ENCODE assay signal across 36 cellular contexts in the genomic region with DNA sequence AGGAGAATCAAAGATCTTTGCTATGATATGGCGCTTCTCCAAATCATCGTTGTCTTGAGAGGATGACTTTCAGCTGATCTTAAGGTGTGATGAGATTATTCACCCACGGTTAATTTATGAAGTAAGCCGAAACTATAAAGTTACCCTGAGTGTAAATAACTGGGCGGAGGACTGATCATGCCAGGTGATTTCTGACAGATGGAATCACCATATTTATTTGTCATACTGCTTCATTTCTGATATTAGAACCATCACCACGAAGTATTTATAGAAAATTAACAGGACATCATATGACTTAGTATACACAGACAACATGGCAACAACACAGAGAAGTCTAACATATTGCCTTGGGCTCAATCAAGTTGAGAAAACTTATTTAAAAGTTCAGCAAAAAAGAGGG.
"Had no signal": no experiment of that assay in that cellular context is flagged by ENCODE, and none has a peak within 500 bp of the region (broad histone marks: within the 10 kb centered on the region; RNA-seq: fewer than 3 reads in every experiment).

No MANE protein-coding gene starts in this region.

- H3K36me3 ChIP-seq: adrenal gland, brain microvascular endothelial cell, breast epithelium had no signal

- H3K36me3 Mint-ChIP-seq: activated CD4-positive, alpha-beta memory T cell treated with anti-CD3 and anti-CD28 coated beads for 36 hours; activated naive CD4-positive, alpha-beta T cell treated with anti-CD3 and anti-CD28 coated beads, Interleukin-2, amount 50 U/mL, for 72 hours; activated naive CD8-positive, alpha-beta T cell treated with anti-CD3 and anti-CD28 coated beads for 36 hours had no signal

- H3K4me1 ChIP-seq: breast epithelium had no signal

- H3K9me3 ChIP-seq: adrenal gland, body of pancreas, breast epithelium had no signal

- H3K27me3 ChIP-seq: adrenal gland, body of pancreas, brain microvascular endothelial cell, breast epithelium had no signal

- H3K4me3 ChIP-seq: adrenal gland, body of pancreas, breast epithelium had no signal

- ATAC-seq: activated CD8-positive, alpha-beta T cell treated with anti-CD3 and anti-CD28 coated beads for 36 hours; activated naive CD4-positive, alpha-beta T cell treated with anti-CD3 and anti-CD28 coated beads, Interleukin-2, amount 50 U/mL, for 72 hours; activated T-cell treated with anti-CD3 and anti-CD28 coated beads, Interleukin-2, amount 50 U/mL, for 4 hours; activated T-cell treated with anti-CD3 and anti-CD28 coated beads, Interleukin-2, amount 50 U/mL, for 72 hours; activated T-helper 17 cell treated with anti-CD3 and anti-CD28 coated beads, Interleukin-2, amount 50 U/mL, for 72 hours; body of pancreas had no signal

- H3K27ac ChIP-seq: adrenal gland, body of pancreas, brain microvascular endothelial cell, breast epithelium, VCaP had no signal

- H3K27ac Mint-ChIP-seq: activated B cell treated with CpG ODN at 0.5 μM for 24 hours; activated CD4-positive, alpha-beta memory T cell treated with anti-CD3 and anti-CD28 coated beads for 36 hours; activated CD4-positive, alpha-beta T cell treated with anti-CD3 and anti-CD28 coated beads, Interleukin-2, amount 10 ng/mL, durations not matched to agents 24 days and 14 days; activated CD8-positive, alpha-beta T cell treated with anti-CD3 and anti-CD28 coated beads for 36 hours; activated naive CD4-positive, alpha-beta T cell treated with anti-CD3 and anti-CD28 coated beads for 36 hours; activated naive CD4-positive, alpha-beta T cell treated with anti-CD3 and anti-CD28 coated beads, Interleukin-2, amount 50 U/mL, for 72 hours; activated naive CD8-positive, alpha-beta T cell treated with anti-CD3 and anti-CD28 coated beads for 36 hours; activated T-cell treated with anti-CD3 and anti-CD28 coated beads, Interleukin-2, amount 50 U/mL, for 72 hours; activated T-helper 1 cell treated with anti-CD3 and anti-CD28 coated beads, Interleukin-12 subunit alpha, Interleukin-12 subunit beta, Interleukin-2, Interleukin-4 antibody, amounts not matched to agents 30 ng/mL and 10 ng/mL and 1 ng/mL, durations not matched to agents 14 hours and 24 hours and 36 hours; activated T-helper 17 cell treated with anti-CD3 and anti-CD28 coated beads, Interleukin-2, amount 50 U/mL, for 72 hours; T-helper 1 cell treated with Interleukin-12 subunit alpha and Interleukin-12 subunit beta and Interleukin-4 antibody, amounts not matched to agents 30 μg/mL and 1 μg/mL, for 36 hours; T-helper 2 cell treated with Interferon-gamma antibody and Interleukin-4, amounts not matched to agents 5 μg/mL and 100 μg/mL, for 36 hours had no signal

- H3K4me3 Mint-ChIP-seq: activated B cell treated with CpG ODN at 0.5 μM for 24 hours; activated CD4-positive, alpha-beta memory T cell treated with anti-CD3 and anti-CD28 coated beads for 36 hours; activated CD4-positive, alpha-beta T cell treated with anti-CD3 and anti-CD28 coated beads, Interleukin-2, amount 10 ng/mL, durations not matched to agents 24 days and 14 days; activated CD8-positive, alpha-beta T cell treated with anti-CD3 and anti-CD28 coated beads for 36 hours; activated naive CD4-positive, alpha-beta T cell treated with anti-CD3 and anti-CD28 coated beads for 36 hours; activated naive CD8-positive, alpha-beta T cell treated with anti-CD3 and anti-CD28 coated beads for 36 hours; activated T-cell treated with anti-CD3 and anti-CD28 coated beads, Interleukin-2, amount 50 U/mL, for 4 hours; activated T-cell treated with anti-CD3 and anti-CD28 coated beads, Interleukin-2, amount 50 U/mL, for 72 hours; activated T-helper 1 cell treated with anti-CD3 and anti-CD28 coated beads, Interleukin-12 subunit alpha, Interleukin-12 subunit beta, Interleukin-2, Interleukin-4 antibody, amounts not matched to agents 30 ng/mL and 10 ng/mL and 1 ng/mL, durations not matched to agents 14 hours and 24 hours and 36 hours; activated T-helper 17 cell treated with anti-CD3 and anti-CD28 coated beads, Interleukin-2, amount 50 U/mL, for 72 hours; T-helper 1 cell treated with Interleukin-12 subunit alpha and Interleukin-12 subunit beta and Interleukin-4 antibody, amounts not matched to agents 30 μg/mL and 1 μg/mL, for 36 hours; T-helper 2 cell treated with Interferon-gamma antibody and Interleukin-4, amounts not matched to agents 5 μg/mL and 100 μg/mL, for 36 hours had no signal

- DNase-seq: activated B cell treated with CpG ODN at 0.5 μM for 24 hours; activated CD4-positive, alpha-beta memory T cell treated with anti-CD3 and anti-CD28 coated beads for 36 hours; activated CD4-positive, alpha-beta T cell treated with anti-CD3 and anti-CD28 coated beads for 4 hours; activated CD4-positive, alpha-beta T cell treated with anti-CD3 and anti-CD28 coated beads, Interleukin-2, amount 50 U/mL, for 1 hour; activated CD4-positive, alpha-beta T cell treated with anti-CD3 and anti-CD28 coated beads, Interleukin-2, amount 50 U/mL, for 4 hours; activated CD4-positive, CD25-positive, alpha-beta regulatory T cell treated with anti-CD3 and anti-CD28 coated beads, Interleukin-2, amount 50 U/mL, for 72 hours; activated CD8-positive, alpha-beta memory T cell treated with anti-CD3 and anti-CD28 coated beads, Interleukin-2, amount 50 U/mL, for 4 hours; activated CD8-positive, alpha-beta T cell treated with anti-CD3 and anti-CD28 coated beads for 36 hours; activated effector memory CD4-positive, alpha-beta T cell treated with anti-CD3 and anti-CD28 coated beads, Interleukin-2, amount 50 U/mL, for 16 hours; activated gamma-delta T cell treated with Interleukin-2 at 50 U/mL for 16 hours; activated naive CD4-positive, alpha-beta T cell; activated naive CD4-positive, alpha-beta T cell treated with anti-CD3 and anti-CD28 coated beads for 36 hours; activated naive CD4-positive, alpha-beta T cell treated with anti-CD3 and anti-CD28 coated beads, Interleukin-2, amount 50 U/mL, for 16 hours; activated naive CD8-positive, alpha-beta T cell treated with anti-CD3 and anti-CD28 coated beads for 36 hours; activated T-cell treated with anti-CD3 and anti-CD28 coated beads for 4 hours; activated T-cell treated with anti-CD3 and anti-CD28 coated beads, Interleukin-2, amount 50 U/mL, for 1 hour; activated T-cell treated with anti-CD3 and anti-CD28 coated beads, Interleukin-2, amount 50 U/mL, for 4 hours; activated T-cell treated with anti-CD3 and anti-CD28 coated beads, Interleukin-2, amount 50 U/mL, for 72 hours; adrenal gland; amniotic stem cell; aorta; body of pancreas; brain microvascular endothelial cell; central memory CD4-positive, alpha-beta T cell; SW 1271; T-helper 1 cell; T-helper 2 cell; T-helper 9 cell had no signal

- H3K9me3 Mint-ChIP-seq: activated B cell treated with CpG ODN at 0.5 μM for 24 hours; activated CD4-positive, alpha-beta memory T cell treated with anti-CD3 and anti-CD28 coated beads for 36 hours; activated CD4-positive, alpha-beta T cell treated with anti-CD3 and anti-CD28 coated beads, Interleukin-2, amount 10 ng/mL, durations not matched to agents 24 days and 14 days; activated CD8-positive, alpha-beta T cell treated with anti-CD3 and anti-CD28 coated beads for 36 hours; activated naive CD4-positive, alpha-beta T cell treated with anti-CD3 and anti-CD28 coated beads for 36 hours; activated naive CD4-positive, alpha-beta T cell treated with anti-CD3 and anti-CD28 coated beads, Interleukin-2, amount 50 U/mL, for 72 hours; activated naive CD8-positive, alpha-beta T cell treated with anti-CD3 and anti-CD28 coated beads for 36 hours; activated T-cell treated with anti-CD3 and anti-CD28 coated beads, Interleukin-2, amount 50 U/mL, for 4 hours; activated T-cell treated with anti-CD3 and anti-CD28 coated beads, Interleukin-2, amount 50 U/mL, for 72 hours; activated T-helper 1 cell treated with anti-CD3 and anti-CD28 coated beads, Interleukin-12 subunit alpha, Interleukin-12 subunit beta, Interleukin-2, Interleukin-4 antibody, amounts not matched to agents 30 ng/mL and 10 ng/mL and 1 ng/mL, durations not matched to agents 14 hours and 24 hours and 36 hours; activated T-helper 17 cell treated with anti-CD3 and anti-CD28 coated beads, Interleukin-2, amount 50 U/mL, for 72 hours; T-helper 1 cell treated with Interleukin-12 subunit alpha and Interleukin-12 subunit beta and Interleukin-4 antibody, amounts not matched to agents 30 μg/mL and 1 μg/mL, for 36 hours; T-helper 2 cell treated with Interferon-gamma antibody and Interleukin-4, amounts not matched to agents 5 μg/mL and 100 μg/mL, for 36 hours had no signal
